8 cellular contexts compared by ENCODE assay signal in genomic region chr5:134005415-134006118, GRCh38. TPM values are rescaled to one million over a fixed set of nuclear protein-coding genes. Genes with fewer than 3 reads are reported as not detected.
DNase-seq lines count a peak whose midpoint lies in the region; ATAC-seq and TF ChIP-seq lines count a peak whose summit lies in the region.

No MANE protein-coding gene starts in this region.

- H3K27ac ChIP-seq in 22Rv1: peak overlapping the region; percentile 90

- peak overlapping the region; percentile 75 to 79 for H3K4me3 ChIP-seq in foreskin fibroblast (ENCODE audit: low read depth in 1 of 2, low read length in 2 of 2)

- no peaks in the 10 kb centered on the region for H3K36me3 Mint-ChIP-seq in T-helper 17 cell (ENCODE audit: low read depth)
- H3K36me3 Mint-ChIP-seq in osteocyte (ENCODE audit: unreplicated experiment): peaks cover 4% of the 10 kb centered on the region

- no peaks in the 10 kb centered on the region for H3K9me3 Mint-ChIP-seq in osteocyte (ENCODE audit: unreplicated experiment)

- H3K27ac Mint-ChIP-seq in T-helper 17 cell (peak overlapping the region; percentile 95), osteocyte (ENCODE audit: unreplicated experiment) (peak overlapping the region; percentile 97)

- no peaks in the 10 kb centered on the region for H3K9me3 ChIP-seq in T-helper 17 cell (ENCODE audit: control insufficient read depth, low read length, poor library complexity, severe bottlenecking)

- H3K4me1 Mint-ChIP-seq in T-helper 17 cell: peaks cover 29% of the 10 kb centered on the region
- H3K4me1 Mint-ChIP-seq in osteocyte (ENCODE audit: unreplicated experiment): peaks cover 29% of the 10 kb centered on the region

- TF ChIP-seq CTCF in 22Rv1 (IDR thresholded peaks at IDR 0.05) (no peak), foreskin fibroblast (IDR thresholded peaks at IDR 0.05; ENCODE audit: low read depth, low read length) (no peak), osteocyte (IDR thresholded peaks at IDR 0.05) (no peak)

- DNase-seq in T-helper 17 cell (no peak), foreskin fibroblast (no peak), osteocyte (ENCODE audit: extremely low spot score, unreplicated experiment) (peak; percentile 86), T-helper 9 cell (no peak), amniotic stem cell (lab: John Stamatoyannopoulos, UW) (no peak)

- no peaks in the 10 kb centered on the region for H3K27me3 Mint-ChIP-seq in T-helper 17 cell
- H3K27me3 Mint-ChIP-seq in osteocyte (ENCODE audit: unreplicated experiment): no peaks in the 10 kb centered on the region

- peak overlapping the region; percentile 91 for H3K4me3 Mint-ChIP-seq in T-helper 17 cell
- peak overlapping the region; percentile 88 for H3K4me3 Mint-ChIP-seq in osteocyte (ENCODE audit: unreplicated experiment)

- ATAC-seq in GM18511 (IDR thresholded peaks at IDR 0.05; ENCODE audit: unreplicated experiment) (peak; percentile 21), T-helper 17 cell (no peak), HG03442 (IDR thresholded peaks at IDR 0.05; ENCODE audit: unreplicated experiment) (no peak)

RNA-seq across cellular contexts. Expression of gene VDAC1, which starts 0.8 kb away (rescaled TPM):
- total RNA-seq in T-helper 17 cell (10 to 100 TPM; 58.1 to 71.4 TPM), osteocyte (115 and 119 TPM in 2 replicates)

RNA-seq across cellular contexts. Expression of gene C5orf15, which starts 37.1 kb away (rescaled TPM):
- total RNA-seq in T-helper 17 cell: 10 to 100 TPM; 12.1 to 13.5 TPM
- 58.9 and 62.6 TPM in 2 replicates for total RNA-seq in osteocyte
